1 cellular context compared by ENCODE assay signal in genomic region chr12:113310489-113310888, GRCh38.
TF ChIP-seq lines count a peak whose summit lies in the region.

No MANE protein-coding gene starts in this region.

TF ChIP-seq in liver, 16 proteins besides CTCF, POLR2A, EP300 and RAD21 (continued from another document):
- TF ChIP-seq ATF3 (IDR thresholded peaks at IDR 0.05) (no peak), HNF4G (IDR thresholded peaks at IDR 0.05) (no peak), NR2F2 (IDR thresholded peaks at IDR 0.05) (no peak)
